In genomic region chr3:13653631-13654279, GRCh38 we compare ENCODE assay signal across 16 cellular contexts.
A peak's percentile ranks its signal among the peaks of the same experiment; 100 is the strongest.
DNase-seq lines count a peak whose midpoint lies in the region; ATAC-seq lines count a peak whose summit lies in the region.
"Had no signal": no experiment of that assay in that cellular context is flagged by ENCODE, and none has a peak within 500 bp of the region (broad histone marks: within the 10 kb centered on the region; RNA-seq: fewer than 3 reads in every experiment).

No MANE protein-coding gene starts in this region.

- H3K27ac Mint-ChIP-seq in activated naive CD4-positive, alpha-beta T cell treated with anti-CD3 and anti-CD28 coated beads, Interleukin-2, amount 10 ng/mL, durations not matched to agents 7 days and 5 days = peak overlapping the region; percentile 24
- peak overlapping the region; percentile 0 for H3K27ac Mint-ChIP-seq in activated CD4-positive, alpha-beta memory T cell treated with anti-CD3 and anti-CD28 coated beads for 36 hours
- H3K27ac Mint-ChIP-seq in stimulated activated naive CD8-positive, alpha-beta T cell treated with anti-CD3 and anti-CD28 coated beads, Interleukin-15, Interleukin-2, amounts not matched to agents 100 ng/mL and 50 ng/mL, for 24 hours = peak overlapping the region; percentile 2

- peak; percentile 15 for ATAC-seq in esophagus mucosa
- ATAC-seq: heart right ventricle, left lung had no signal

- H3K36me3 Mint-ChIP-seq in activated naive CD4-positive, alpha-beta T cell treated with anti-CD3 and anti-CD28 coated beads, Interleukin-2, amount 10 ng/mL, durations not matched to agents 7 days and 5 days = no peaks in the 10 kb centered on the region
- no peaks in the 10 kb centered on the region for H3K36me3 Mint-ChIP-seq in activated CD4-positive, alpha-beta memory T cell treated with anti-CD3 and anti-CD28 coated beads for 36 hours
- no peaks in the 10 kb centered on the region for H3K36me3 Mint-ChIP-seq in stimulated activated naive CD8-positive, alpha-beta T cell treated with anti-CD3 and anti-CD28 coated beads, Interleukin-15, Interleukin-2, amounts not matched to agents 100 ng/mL and 50 ng/mL, for 24 hours (ENCODE audit: low read depth)

- CTCF ChIA-PET in activated naive CD4-positive, alpha-beta T cell treated with anti-CD3 and anti-CD28 coated beads, Interleukin-2, amount 10 ng/mL, durations not matched to agents 7 days and 5 days (lab: Charles Lee) = interaction anchor here (1.0 to 13.6 kb wide), 5 partner anchors 10 to 232 kb away, joined by 3 to 470 read pairs (median 7); partner anchors contain the start of gene WNT7A
- CTCF ChIA-PET in activated CD4-positive, alpha-beta memory T cell treated with anti-CD3 and anti-CD28 coated beads for 36 hours (lab: Charles Lee) = interaction anchor here (1.0 to 17.5 kb wide), 5 partner anchors 18 to 233 kb away, joined by 3 to 567 read pairs (median 4); partner anchors contain the start of gene WNT7A

- no peak for DNase-seq in activated naive CD4-positive, alpha-beta T cell treated with anti-CD3 and anti-CD28 coated beads, Interleukin-2, amount 10 ng/mL, durations not matched to agents 7 days and 5 days
- DNase-seq in activated naive CD4-positive, alpha-beta T cell treated with anti-CD3 and anti-CD28 coated beads, Interleukin-2, amount 50 U/mL, for 16 hours = no peak
- peak; percentile 57 for DNase-seq in activated CD4-positive, alpha-beta memory T cell treated with anti-CD3 and anti-CD28 coated beads for 36 hours
- DNase-seq in EL = no peak
- no peak for DNase-seq in activated CD8-positive, alpha-beta memory T cell treated with anti-CD3 and anti-CD28 coated beads, Interleukin-2, amount 50 U/mL, for 48 hours
- no peak for DNase-seq in midbrain (lab: John Stamatoyannopoulos, UW)
- DNase-seq: adrenal gland, cortex of kidney, heart right ventricle, Kasumi-1, left lung, NCI-H1092, NCI-H1930, NCI-H345 had no signal

- intact Hi-C loops in activated CD4-positive, alpha-beta memory T cell treated with anti-CD3 and anti-CD28 coated beads for 36 hours (cut with micrococcal nuclease) = no loop called here

- H3K9me3 Mint-ChIP-seq in activated naive CD4-positive, alpha-beta T cell treated with anti-CD3 and anti-CD28 coated beads, Interleukin-2, amount 10 ng/mL, durations not matched to agents 7 days and 5 days = no peaks in the 10 kb centered on the region
- H3K9me3 Mint-ChIP-seq in activated CD4-positive, alpha-beta memory T cell treated with anti-CD3 and anti-CD28 coated beads for 36 hours = no peaks in the 10 kb centered on the region
- no peaks in the 10 kb centered on the region for H3K9me3 Mint-ChIP-seq in stimulated activated naive CD8-positive, alpha-beta T cell treated with anti-CD3 and anti-CD28 coated beads, Interleukin-15, Interleukin-2, amounts not matched to agents 100 ng/mL and 50 ng/mL, for 24 hours

- H3K4me1 Mint-ChIP-seq in activated naive CD4-positive, alpha-beta T cell treated with anti-CD3 and anti-CD28 coated beads, Interleukin-2, amount 10 ng/mL, durations not matched to agents 7 days and 5 days = peaks cover 45% of the 10 kb centered on the region
- peaks cover 34% of the 10 kb centered on the region for H3K4me1 Mint-ChIP-seq in activated CD4-positive, alpha-beta memory T cell treated with anti-CD3 and anti-CD28 coated beads for 36 hours (ENCODE audit: low read depth)
- H3K4me1 Mint-ChIP-seq in stimulated activated naive CD8-positive, alpha-beta T cell treated with anti-CD3 and anti-CD28 coated beads, Interleukin-15, Interleukin-2, amounts not matched to agents 100 ng/mL and 50 ng/mL, for 24 hours (ENCODE audit: low read depth) = peaks cover 27% of the 10 kb centered on the region

- POLR2A ChIA-PET in activated CD4-positive, alpha-beta memory T cell treated with anti-CD3 and anti-CD28 coated beads for 36 hours (lab: Charles Lee) = interaction anchor here (0.8 kb wide), 1 partner anchor 234 kb away, joined by 3 read pairs; no protein-coding TSS in a partner anchor

- H3K4me3 Mint-ChIP-seq in activated naive CD4-positive, alpha-beta T cell treated with anti-CD3 and anti-CD28 coated beads, Interleukin-2, amount 10 ng/mL, durations not matched to agents 7 days and 5 days = no peak overlapping the region
- H3K4me3 Mint-ChIP-seq in activated CD4-positive, alpha-beta memory T cell treated with anti-CD3 and anti-CD28 coated beads for 36 hours = no peak overlapping the region
- H3K4me3 Mint-ChIP-seq in stimulated activated naive CD8-positive, alpha-beta T cell treated with anti-CD3 and anti-CD28 coated beads, Interleukin-15, Interleukin-2, amounts not matched to agents 100 ng/mL and 50 ng/mL, for 24 hours = no peak overlapping the region

- H3K27me3 Mint-ChIP-seq in activated naive CD4-positive, alpha-beta T cell treated with anti-CD3 and anti-CD28 coated beads, Interleukin-2, amount 10 ng/mL, durations not matched to agents 7 days and 5 days = peaks cover 80% of the 10 kb centered on the region
- H3K27me3 Mint-ChIP-seq in activated CD4-positive, alpha-beta memory T cell treated with anti-CD3 and anti-CD28 coated beads for 36 hours = peaks cover 12% of the 10 kb centered on the region
- peaks cover 24% of the 10 kb centered on the region for H3K27me3 Mint-ChIP-seq in stimulated activated naive CD8-positive, alpha-beta T cell treated with anti-CD3 and anti-CD28 coated beads, Interleukin-15, Interleukin-2, amounts not matched to agents 100 ng/mL and 50 ng/mL, for 24 hours
